In the genomic region with DNA sequence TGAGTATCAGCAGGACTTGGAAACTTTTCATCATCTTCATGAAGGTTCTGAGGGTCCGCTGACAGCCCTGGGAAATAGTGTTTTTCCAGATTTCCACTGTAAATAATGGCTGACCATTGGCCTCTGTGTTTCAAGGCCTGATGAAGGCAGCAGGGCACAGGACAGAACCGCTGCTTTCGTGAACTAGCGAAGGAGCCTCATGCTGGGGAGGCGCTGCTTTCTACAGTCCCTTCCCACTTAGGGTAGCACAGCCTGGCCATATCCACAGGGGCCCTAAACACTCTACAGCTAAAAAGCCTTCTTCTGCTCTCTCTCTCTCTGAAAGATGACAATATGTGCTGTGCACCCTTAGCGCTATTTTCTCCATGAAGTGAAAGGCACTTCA, we compare ENCODE assay signal across 22 cellular contexts.
"Had no signal": no experiment of that assay in that cellular context is flagged by ENCODE, and none has a peak within 500 bp of the region (broad histone marks: within the 10 kb centered on the region; RNA-seq: fewer than 3 reads in every experiment).

No MANE protein-coding gene starts in this region.

- H3K9me3 Mint-ChIP-seq: activated CD4-positive, alpha-beta T cell treated with anti-CD3 and anti-CD28 coated beads, Interleukin-2, amount 10 ng/mL, durations not matched to agents 7 days and 5 days had no signal

- H3K27ac Mint-ChIP-seq: activated CD4-positive, alpha-beta T cell treated with anti-CD3 and anti-CD28 coated beads, Interleukin-2, amount 10 ng/mL, durations not matched to agents 7 days and 5 days; activated CD8-positive, alpha-beta T cell treated with anti-CD3 and anti-CD28 coated beads, Interleukin-2, amount 10 ng/mL, durations not matched to agents 7 days and 5 days; activated naive CD8-positive, alpha-beta T cell had no signal

- H3K4me1 ChIP-seq: adrenal gland, breast epithelium, lower lobe of right lung, tibial artery, uterus had no signal

- H3K4me3 Mint-ChIP-seq: activated CD4-positive, alpha-beta T cell treated with anti-CD3 and anti-CD28 coated beads, Interleukin-2, amount 10 ng/mL, durations not matched to agents 7 days and 5 days; activated CD8-positive, alpha-beta T cell treated with anti-CD3 and anti-CD28 coated beads, Interleukin-2, amount 10 ng/mL, durations not matched to agents 7 days and 5 days; activated naive CD8-positive, alpha-beta T cell; naive thymus-derived CD4-positive, alpha-beta T cell had no signal

- H3K9me3 ChIP-seq: adrenal gland, breast epithelium, lower lobe of right lung, pancreas, tibial artery, uterus had no signal

- DNase-seq: activated CD4-positive, alpha-beta T cell treated with anti-CD3 and anti-CD28 coated beads, Interleukin-2, amount 10 ng/mL, durations not matched to agents 7 days and 5 days; activated CD4-positive, CD25-positive, alpha-beta regulatory T cell treated with anti-CD3 and anti-CD28 coated beads, Interleukin-2, amount 50 U/mL, for 72 hours; activated CD8-positive, alpha-beta T cell treated with anti-CD3 and anti-CD28 coated beads, Interleukin-2, amount 10 ng/mL, durations not matched to agents 7 days and 5 days; activated naive CD4-positive, alpha-beta T cell; adrenal gland; erythroblast; foreskin fibroblast; kidney; lower lobe of right lung; naive thymus-derived CD4-positive, alpha-beta T cell; pancreas; right cardiac atrium; stimulated activated CD4-positive, alpha-beta T cell treated with anti-CD3 and anti-CD28 coated beads, Interleukin-4, amount 100 ng/mL, for 24 hours; stimulated activated naive CD4-positive, alpha-beta T cell treated with Interleukin-2 at 50 U/mL for 16 hours; T-helper 1 cell; tibial artery; uterus; WERI-Rb-1 had no signal

- H3K4me3 ChIP-seq: adrenal gland, breast epithelium, coronary artery, lower lobe of right lung, pancreas, tibial artery, uterus had no signal

- H3K27ac ChIP-seq: adrenal gland, breast epithelium, coronary artery, lower lobe of right lung, pancreas, tibial artery, uterus, WERI-Rb-1 had no signal

- H3K36me3 ChIP-seq: adrenal gland, breast epithelium, lower lobe of right lung, pancreas, uterus had no signal

- H3K27me3 ChIP-seq: adrenal gland, breast epithelium, pancreas, tibial artery, uterus had no signal

- ATAC-seq: activated CD8-positive, alpha-beta T cell treated with anti-CD3 and anti-CD28 coated beads, Interleukin-2, amount 10 ng/mL, durations not matched to agents 7 days and 5 days; left lobe of liver; lower lobe of right lung; naive thymus-derived CD4-positive, alpha-beta T cell; pancreas; right cardiac atrium had no signal

- H3K4me1 Mint-ChIP-seq: activated CD4-positive, alpha-beta T cell treated with anti-CD3 and anti-CD28 coated beads, Interleukin-2, amount 10 ng/mL, durations not matched to agents 7 days and 5 days had no signal

- H3K27me3 Mint-ChIP-seq: activated CD4-positive, alpha-beta T cell treated with anti-CD3 and anti-CD28 coated beads, Interleukin-2, amount 10 ng/mL, durations not matched to agents 7 days and 5 days; activated naive CD8-positive, alpha-beta T cell; naive thymus-derived CD4-positive, alpha-beta T cell had no signal
